20 cellular contexts compared by ENCODE assay signal in the genomic region with DNA sequence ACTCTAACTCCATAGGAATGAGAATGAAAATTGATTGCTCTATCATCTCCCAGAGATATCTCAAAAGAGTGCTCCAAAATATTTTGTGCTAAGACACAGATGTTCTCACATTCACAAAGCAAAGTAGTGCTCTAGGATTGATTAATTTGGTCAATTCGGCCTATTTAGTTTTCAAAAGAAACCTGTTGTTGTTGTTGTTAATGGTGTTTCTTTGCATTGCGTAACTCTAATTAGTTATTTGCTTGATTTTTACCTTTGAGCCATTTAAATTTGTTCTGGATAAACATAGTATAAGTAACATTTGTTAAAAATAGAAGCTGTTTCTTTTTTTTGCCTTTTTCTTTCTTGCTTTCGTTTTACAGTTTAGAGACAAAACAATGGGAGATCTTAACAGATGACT.
DNase-seq lines count a peak whose midpoint lies in the region; ATAC-seq and TF ChIP-seq lines count a peak whose summit lies in the region.
"Had no signal": no experiment of that assay in that cellular context is flagged by ENCODE, and none has a peak within 500 bp of the region (broad histone marks: within the 10 kb centered on the region; RNA-seq: fewer than 3 reads in every experiment).

No MANE protein-coding gene starts in this region.

- H3K79me2 ChIP-seq in OCI-LY3 (ENCODE audit: low read length) (no peaks in the 10 kb centered on the region), neural progenitor cell (ENCODE audit: low read depth) (no peaks in the 10 kb centered on the region)

- H3K36me3 ChIP-seq in IMR-90 (ENCODE audit: control insufficient read depth, insufficient read depth, low read length) (no peaks in the 10 kb centered on the region), OCI-LY3 (replicated peaks; ENCODE audit: low read depth, low read length) (no peaks in the 10 kb centered on the region), neural progenitor cell (no peaks in the 10 kb centered on the region), esophagus squamous epithelium (no peaks in the 10 kb centered on the region)
- H3K36me3 ChIP-seq: BE2C; BLaER1 treated with 17β-estradiol and CSF1 and Interleukin-3, amounts not matched to agents 10 nM and 100 nM; HAP-1 had no signal

- H3K27me3 ChIP-seq in IMR-90 (ENCODE audit: control insufficient read depth, insufficient read depth, low read length) = no peaks in the 10 kb centered on the region
- H3K27me3 ChIP-seq in OCI-LY3 (ENCODE audit: low read depth, low read length) = 0 out of 2 replicates have a peak, but pooled peaks cover 3% of the 10 kb centered on the region
- H3K27me3 ChIP-seq in neural progenitor cell = no peaks in the 10 kb centered on the region
- H3K27me3 ChIP-seq in esophagus squamous epithelium = no peaks in the 10 kb centered on the region
- H3K27me3 ChIP-seq: BE2C; BLaER1 treated with 17β-estradiol and CSF1 and Interleukin-3, amounts not matched to agents 10 nM and 100 nM had no signal

- H3K27ac ChIP-seq in IMR-90 (ENCODE audit: insufficient read depth, low read length) (no peak overlapping the region), OCI-LY3 (ENCODE audit: low read length) (no peak overlapping the region), neural progenitor cell (no peak overlapping the region), esophagus squamous epithelium (no peak overlapping the region)
- H3K27ac ChIP-seq: BLaER1 treated with 17β-estradiol and CSF1 and Interleukin-3, amounts not matched to agents 10 nM and 100 nM had no signal

- no peak overlapping the region for H3K4ac ChIP-seq in IMR-90 (ENCODE audit: low read depth, low read length)

- H2BK15ac ChIP-seq in IMR-90 (ENCODE audit: low read depth, low read length) = no peak overlapping the region

- H3K9ac ChIP-seq in IMR-90 (ENCODE audit: low read depth, low read length) = no peak overlapping the region
- no peak overlapping the region for H3K9ac ChIP-seq in OCI-LY3 (ENCODE audit: low read length)
- H3K9ac ChIP-seq in neural progenitor cell = no peak overlapping the region
- H3K9ac ChIP-seq: BLaER1 treated with 17β-estradiol and CSF1 and Interleukin-3, amounts not matched to agents 10 nM and 100 nM had no signal

- H3K79me1 ChIP-seq in IMR-90 (ENCODE audit: low read depth in 1 of 2, low read length in 2 of 2) = no peaks in the 10 kb centered on the region

- H2BK20ac ChIP-seq in IMR-90 (ENCODE audit: low read depth, low read length) = no peak overlapping the region

- H3K23ac ChIP-seq in IMR-90 (ENCODE audit: low read depth, low read length) = no peak overlapping the region

- no peak overlapping the region for H2AFZ ChIP-seq in IMR-90 (replicated peaks; ENCODE audit: low read length, poor library complexity)
- 0 out of 2 replicates have a peak overlapping the region, but pooled peaks have one; percentile 77 for H2AFZ ChIP-seq in OCI-LY3 (ENCODE audit: low read depth, low read length)
- H2AFZ ChIP-seq in neural progenitor cell (replicated peaks) = peak overlapping the region; percentile 40
- H2AFZ ChIP-seq: GM23338 had no signal

- BruUV-seq in IMR-90 (replicated peaks; lab: Mats Ljungman, UMichigan) = no TSS peak

- TF ChIP-seq POLR2A in IMR-90 (IDR thresholded peaks at IDR 0.05; ENCODE audit: low read depth, low read length) = no peak
- TF ChIP-seq POLR2A in esophagus squamous epithelium (IDR thresholded peaks at IDR 0.05) = no peak

- in situ Hi-C loops in IMR-90 (cut with MboI; ENCODE audit: low sequenced_read_pairs) = no loop called here

- H2AK5ac ChIP-seq in IMR-90 (ENCODE audit: low read depth, low read length) = no peak overlapping the region

- H3K4me2 ChIP-seq in IMR-90 (ENCODE audit: low read depth, low read length) (no peak overlapping the region), OCI-LY3 (ENCODE audit: low read length) (peak overlapping the region; percentile 28), neural progenitor cell (no peak overlapping the region)
- H3K4me2 ChIP-seq: BLaER1 treated with 17β-estradiol and CSF1 and Interleukin-3, amounts not matched to agents 10 nM and 100 nM; GM23338 had no signal

- H4K8ac ChIP-seq in IMR-90 (ENCODE audit: low read depth in 2 of 2, low read length in 2 of 2) = no peak overlapping the region

- POLR2A ChIA-PET in IMR-90 (lab: Charles Lee; ENCODE audit: unreplicated experiment) = no interaction called here

- no peaks in the 10 kb centered on the region for H3F3A ChIP-seq in neural progenitor cell (ENCODE audit: low read depth)

- H3K56ac ChIP-seq in IMR-90 (ENCODE audit: extremely low read depth, insufficient read depth, low read length) = no peak overlapping the region

- intact Hi-C loops in IMR-90 (cut with micrococcal nuclease) = no loop called here
- intact Hi-C loops in esophagus squamous epithelium (cut with DNase I) = no loop called here
- intact Hi-C loops in natural killer cell (cut with micrococcal nuclease) = no loop called here

- H4K20me1 ChIP-seq in IMR-90 (ENCODE audit: insufficient read depth, low read length) (no peaks in the 10 kb centered on the region), OCI-LY3 (ENCODE audit: insufficient read depth, low read length) (no peaks in the 10 kb centered on the region), neural progenitor cell (ENCODE audit: low read depth) (no peaks in the 10 kb centered on the region)
- H4K20me1 ChIP-seq: BLaER1 treated with 17β-estradiol and CSF1 and Interleukin-3, amounts not matched to agents 10 nM and 100 nM had no signal

- no peak overlapping the region for H3K14ac ChIP-seq in IMR-90 (replicated peaks; ENCODE audit: low read depth, low read length)

- no peak overlapping the region for H4K5ac ChIP-seq in IMR-90 (ENCODE audit: low read depth, low read length)

- H4K91ac ChIP-seq in IMR-90 (ENCODE audit: insufficient read depth, low read depth, low read length) = no peak overlapping the region

- H3K27ac Mint-ChIP-seq in neural progenitor cell (no peak overlapping the region), natural killer cell (no peak overlapping the region)
- no peak overlapping the region for H3K27ac Mint-ChIP-seq in T-helper 2 cell treated with Interferon-gamma antibody and Interleukin-4, amounts not matched to agents 5 μg/mL and 100 μg/mL, for 36 hours
- H3K27ac Mint-ChIP-seq: CD14-positive monocyte; CD4-positive, alpha-beta T cell; CD8-positive, alpha-beta memory T cell; GM23338; HFFc6 had no signal

- H3K4me3 ChIP-seq in IMR-90 (ENCODE audit: insufficient read depth, low read depth, low read length) (no peak overlapping the region), OCI-LY3 (ENCODE audit: low read length) (peak overlapping the region; percentile 28), neural progenitor cell (no peak overlapping the region), esophagus squamous epithelium (no peak overlapping the region)
- H3K4me3 ChIP-seq: BLaER1 treated with 17β-estradiol and CSF1 and Interleukin-3, amounts not matched to agents 10 nM and 100 nM; GM23338; HAP-1 had no signal

- H3K4me3 Mint-ChIP-seq in neural progenitor cell = no peak overlapping the region
- H3K4me3 Mint-ChIP-seq in natural killer cell = no peak overlapping the region
- H3K4me3 Mint-ChIP-seq in T-helper 2 cell treated with Interferon-gamma antibody and Interleukin-4, amounts not matched to agents 5 μg/mL and 100 μg/mL, for 36 hours = no peak overlapping the region
- H3K4me3 Mint-ChIP-seq: CD14-positive monocyte; CD4-positive, alpha-beta T cell; CD8-positive, alpha-beta memory T cell; GM23338; HFFc6 had no signal

- CTCF ChIA-PET in IMR-90 (lab: Yijun Ruan, JAX) = no interaction called here

- TF ChIP-seq RAD21 in IMR-90 (IDR thresholded peaks at IDR 0.05; ENCODE audit: low read length) = no peak

- no peak for DNase-seq in IMR-90
- DNase-seq in neural progenitor cell (ENCODE audit: low spot score) = no peak
- DNase-seq in esophagus squamous epithelium (lab: John Stamatoyannopoulos, UW) = no peak
- no peak for DNase-seq in natural killer cell
- no peak for DNase-seq in T-helper 2 cell treated with Interferon-gamma antibody and Interleukin-4, amounts not matched to agents 5 μg/mL and 100 μg/mL, for 36 hours (ENCODE audit: low spot score)
- DNase-seq: ACHN; AML-193; BE2C; CD4-positive, alpha-beta T cell; CD8-positive, alpha-beta memory T cell; DMS 273 treated with DMSO at 0.1 percent for 48 hours; DMS79; EL; GF-D8; HFFc6 had no signal

- no peak overlapping the region for H2AK9ac ChIP-seq in IMR-90 (replicated peaks; ENCODE audit: low read depth, low read length, poor library complexity)

- no peak overlapping the region for H2BK120ac ChIP-seq in IMR-90 (ENCODE audit: low read depth, low read length)

- H2BK5ac ChIP-seq in IMR-90 (ENCODE audit: low read depth, low read length, poor library complexity, severe bottlenecking) = no peak overlapping the region

- H3K4me1 Mint-ChIP-seq in neural progenitor cell = no peaks in the 10 kb centered on the region
- no peaks in the 10 kb centered on the region for H3K4me1 Mint-ChIP-seq in natural killer cell
- H3K4me1 Mint-ChIP-seq in T-helper 2 cell treated with Interferon-gamma antibody and Interleukin-4, amounts not matched to agents 5 μg/mL and 100 μg/mL, for 36 hours (ENCODE audit: low read depth) = no peaks in the 10 kb centered on the region
- H3K4me1 Mint-ChIP-seq: CD14-positive monocyte; CD8-positive, alpha-beta memory T cell; GM23338 had no signal

- no peak overlapping the region for H3K18ac ChIP-seq in IMR-90 (ENCODE audit: low read depth, low read length)

- TF ChIP-seq CTCF in IMR-90 (conservative IDR thresholded peaks at IDR 0.05; ENCODE audit: low read depth, low read length) (no peak), OCI-LY3 (IDR thresholded peaks at IDR 0.05; ENCODE audit: low read depth, low read length) (no peak), neural progenitor cell (IDR thresholded peaks at IDR 0.05) (no peak), esophagus squamous epithelium (IDR thresholded peaks at IDR 0.05) (no peak), natural killer cell (IDR thresholded peaks at IDR 0.05) (no peak)

- no peaks in the 10 kb centered on the region; the same call in 1 of the 2 replicates for H3K9me3 ChIP-seq in IMR-90 (ENCODE audit: control insufficient read depth, insufficient read depth, low read length)
- no peaks in the 10 kb centered on the region for H3K9me3 ChIP-seq in OCI-LY3 (ENCODE audit: insufficient read depth, low read length)
- no peaks in the 10 kb centered on the region for H3K9me3 ChIP-seq in neural progenitor cell (ENCODE audit: low read depth)
- H3K9me3 ChIP-seq in esophagus squamous epithelium = no peaks in the 10 kb centered on the region
- H3K9me3 ChIP-seq: BE2C; BLaER1 treated with 17β-estradiol and CSF1 and Interleukin-3, amounts not matched to agents 10 nM and 100 nM; HAP-1 had no signal

- no peaks in the 10 kb centered on the region for H3K9me1 ChIP-seq in IMR-90 (ENCODE audit: insufficient read depth, low read length)

- ATAC-seq in IMR-90 (ENCODE audit: low read depth) (no peak), natural killer cell (no peak)
- ATAC-seq: GM23338 had no signal

- H3K4me1 ChIP-seq in IMR-90 (ENCODE audit: control insufficient read depth, insufficient read depth, low read length) = no peaks in the 10 kb centered on the region
- no peaks in the 10 kb centered on the region for H3K4me1 ChIP-seq in OCI-LY3 (ENCODE audit: low read length)
- H3K4me1 ChIP-seq in neural progenitor cell = no peaks in the 10 kb centered on the region
- no peaks in the 10 kb centered on the region for H3K4me1 ChIP-seq in esophagus squamous epithelium
- H3K4me1 ChIP-seq: BLaER1 treated with 17β-estradiol and CSF1 and Interleukin-3, amounts not matched to agents 10 nM and 100 nM; HAP-1 had no signal

- no CpG with 5 or more reads among the region's 3 CpGs for WGBS in IMR-90 (ENCODE audit: extremely low coverage in 2 of 2, insufficient read length in 1 of 2), 2 experiments
- 55 to 69% methylated on average over 3 of the region's 3 CpGs for WGBS in esophagus squamous epithelium, 2 donors

- H3K9me3 Mint-ChIP-seq in neural progenitor cell (no peaks in the 10 kb centered on the region), natural killer cell (peaks cover 4 to 22% of the 10 kb centered on the region in 2 donors)
- H3K9me3 Mint-ChIP-seq in T-helper 2 cell treated with Interferon-gamma antibody and Interleukin-4, amounts not matched to agents 5 μg/mL and 100 μg/mL, for 36 hours = no peaks in the 10 kb centered on the region
- H3K9me3 Mint-ChIP-seq: CD4-positive, alpha-beta T cell; GM23338 had no signal

- H3K27me3 Mint-ChIP-seq in neural progenitor cell (ENCODE audit: insufficient read depth, low read depth) (no peaks in the 10 kb centered on the region), natural killer cell (ENCODE audit: low read depth in 2 of 2) (no peaks in the 10 kb centered on the region)
- H3K27me3 Mint-ChIP-seq in T-helper 2 cell treated with Interferon-gamma antibody and Interleukin-4, amounts not matched to agents 5 μg/mL and 100 μg/mL, for 36 hours (ENCODE audit: low read depth) = no peaks in the 10 kb centered on the region
- H3K27me3 Mint-ChIP-seq: CD4-positive, alpha-beta T cell; CD8-positive, alpha-beta memory T cell had no signal

- no peaks in the 10 kb centered on the region for H3K36me3 Mint-ChIP-seq in neural progenitor cell
- no peaks in the 10 kb centered on the region for H3K36me3 Mint-ChIP-seq in natural killer cell
- no peaks in the 10 kb centered on the region for H3K36me3 Mint-ChIP-seq in T-helper 2 cell treated with Interferon-gamma antibody and Interleukin-4, amounts not matched to agents 5 μg/mL and 100 μg/mL, for 36 hours (ENCODE audit: low read depth)
- H3K36me3 Mint-ChIP-seq: CD14-positive monocyte; CD8-positive, alpha-beta memory T cell had no signal

- dilution Hi-C loops in IMR-90 (cut with HindIII; ENCODE audit: low sequenced_read_pairs, unreplicated experiment) = no loop called here
